1 cellular context compared by ENCODE assay signal in the genomic region with DNA sequence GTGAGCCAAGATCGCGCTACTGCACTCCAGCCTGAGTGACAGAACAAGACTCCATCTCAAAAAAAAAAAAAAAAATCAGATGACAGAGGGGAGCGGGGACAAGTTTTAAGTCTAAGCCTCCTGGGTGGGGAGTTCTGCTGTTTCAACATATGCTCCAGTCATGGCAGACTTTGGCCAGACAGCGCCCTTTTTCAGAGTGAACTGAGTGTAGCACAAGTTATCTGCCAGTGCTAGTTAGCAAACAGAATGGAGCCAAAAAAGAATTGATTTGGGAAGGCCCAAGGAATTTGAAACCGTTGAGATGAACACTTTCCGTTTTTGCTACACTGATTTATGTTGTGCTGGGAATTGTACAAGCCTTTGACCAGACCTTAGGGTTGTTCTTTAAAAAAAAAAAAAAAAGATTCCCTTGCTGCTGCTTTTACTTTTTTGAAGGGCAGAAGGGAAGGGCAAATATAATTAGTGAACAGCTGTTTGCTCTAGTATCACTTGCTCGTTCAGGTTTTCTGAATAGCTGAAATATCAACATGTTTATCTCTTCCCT.
TF ChIP-seq lines count a peak whose summit lies in the region.

No MANE protein-coding gene starts in this region.

TF ChIP-seq in HepG2, 621 proteins besides CTCF, POLR2A, EP300 and RAD21 (continued from another document):
- TF ChIP-seq, protein P1, sequence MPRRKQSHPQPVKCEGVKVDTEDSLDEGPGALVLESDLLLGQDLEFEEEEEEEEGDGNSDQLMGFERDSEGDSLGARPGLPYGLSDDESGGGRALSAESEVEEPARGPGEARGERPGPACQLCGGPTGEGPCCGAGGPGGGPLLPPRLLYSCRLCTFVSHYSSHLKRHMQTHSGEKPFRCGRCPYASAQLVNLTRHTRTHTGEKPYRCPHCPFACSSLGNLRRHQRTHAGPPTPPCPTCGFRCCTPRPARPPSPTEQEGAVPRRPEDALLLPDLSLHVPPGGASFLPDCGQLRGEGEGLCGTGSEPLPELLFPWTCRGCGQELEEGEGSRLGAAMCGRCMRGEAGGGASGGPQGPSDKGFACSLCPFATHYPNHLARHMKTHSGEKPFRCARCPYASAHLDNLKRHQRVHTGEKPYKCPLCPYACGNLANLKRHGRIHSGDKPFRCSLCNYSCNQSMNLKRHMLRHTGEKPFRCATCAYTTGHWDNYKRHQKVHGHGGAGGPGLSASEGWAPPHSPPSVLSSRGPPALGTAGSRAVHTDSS (CRISPR knock-in tag; conservative IDR thresholded peaks at IDR 0.05), result no peak
- TF ChIP-seq SMAD3 (CRISPR knock-in tag; IDR thresholded peaks at IDR 0.05) (no peak), MTA3 (CRISPR knock-in tag; IDR thresholded peaks at IDR 0.05) (no peak), ZSCAN12 (CRISPR knock-in tag; IDR thresholded peaks at IDR 0.05) (no peak), ZNF138 (CRISPR knock-in tag; IDR thresholded peaks at IDR 0.05; ENCODE audit: low read depth) (no peak), WIZ (CRISPR knock-in tag; IDR thresholded peaks at IDR 0.05) (no peak), PHF5A (CRISPR knock-in tag; IDR thresholded peaks at IDR 0.05; ENCODE audit: low read depth, unreplicated experiment) (no peak), HNRNPK (IDR thresholded peaks at IDR 0.05; ENCODE audit: low read depth, low read length, poor library complexity, severe bottlenecking) (peak; percentile 40), PHF20 (CRISPR knock-in tag; IDR thresholded peaks at IDR 0.05) (no peak), ZNF747 (CRISPR knock-in tag; IDR thresholded peaks at IDR 0.05; ENCODE audit: borderline replicate concordance) (no peak), ZNF230 (CRISPR knock-in tag; IDR thresholded peaks at IDR 0.05) (no peak), NR1H2 (CRISPR knock-in tag; IDR thresholded peaks at IDR 0.05; ENCODE audit: borderline replicate concordance, low read depth) (no peak), CBX2 (IDR thresholded peaks at IDR 0.05; ENCODE audit: low read depth, low read length) (no peak), CBX2 (CRISPR knock-in tag; IDR thresholded peaks at IDR 0.05; ENCODE audit: low read depth) (no peak), ELF4 (CRISPR knock-in tag; IDR thresholded peaks at IDR 0.05; ENCODE audit: borderline replicate concordance) (no peak), ZNF777 (CRISPR knock-in tag; IDR thresholded peaks at IDR 0.05) (no peak), FLYWCH1 (CRISPR knock-in tag; IDR thresholded peaks at IDR 0.05) (no peak), HOXA3 (CRISPR knock-in tag; IDR thresholded peaks at IDR 0.05) (0 out of 2 replicates have a peak, but pooled peaks have one; percentile 44), CBX1 (IDR thresholded peaks at IDR 0.05; ENCODE audit: low read depth) (no peak), POLR2G (IDR thresholded peaks at IDR 0.05; ENCODE audit: low read depth, low read length) (peak; percentile 26; the same call in 1 of the 2 replicates), ZNF17 (CRISPR knock-in tag; IDR thresholded peaks at IDR 0.05) (no peak), DNMT3B (CRISPR knock-in tag; conservative IDR thresholded peaks at IDR 0.05) (no peak)
- TF ChIP-seq, protein P2, sequence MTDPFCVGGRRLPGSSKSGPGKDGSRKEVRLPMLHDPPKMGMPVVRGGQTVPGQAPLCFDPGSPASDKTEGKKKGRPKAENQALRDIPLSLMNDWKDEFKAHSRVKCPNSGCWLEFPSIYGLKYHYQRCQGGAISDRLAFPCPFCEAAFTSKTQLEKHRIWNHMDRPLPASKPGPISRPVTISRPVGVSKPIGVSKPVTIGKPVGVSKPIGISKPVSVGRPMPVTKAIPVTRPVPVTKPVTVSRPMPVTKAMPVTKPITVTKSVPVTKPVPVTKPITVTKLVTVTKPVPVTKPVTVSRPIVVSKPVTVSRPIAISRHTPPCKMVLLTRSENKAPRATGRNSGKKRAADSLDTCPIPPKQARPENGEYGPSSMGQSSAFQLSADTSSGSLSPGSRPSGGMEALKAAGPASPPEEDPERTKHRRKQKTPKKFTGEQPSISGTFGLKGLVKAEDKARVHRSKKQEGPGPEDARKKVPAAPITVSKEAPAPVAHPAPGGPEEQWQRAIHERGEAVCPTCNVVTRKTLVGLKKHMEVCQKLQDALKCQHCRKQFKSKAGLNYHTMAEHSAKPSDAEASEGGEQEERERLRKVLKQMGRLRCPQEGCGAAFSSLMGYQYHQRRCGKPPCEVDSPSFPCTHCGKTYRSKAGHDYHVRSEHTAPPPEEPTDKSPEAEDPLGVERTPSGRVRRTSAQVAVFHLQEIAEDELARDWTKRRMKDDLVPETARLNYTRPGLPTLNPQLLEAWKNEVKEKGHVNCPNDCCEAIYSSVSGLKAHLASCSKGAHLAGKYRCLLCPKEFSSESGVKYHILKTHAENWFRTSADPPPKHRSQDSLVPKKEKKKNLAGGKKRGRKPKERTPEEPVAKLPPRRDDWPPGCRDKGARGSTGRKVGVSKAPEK (CRISPR knock-in tag; IDR thresholded peaks at IDR 0.05; ENCODE audit: borderline replicate concordance), result no peak
- TF ChIP-seq, protein P3, sequence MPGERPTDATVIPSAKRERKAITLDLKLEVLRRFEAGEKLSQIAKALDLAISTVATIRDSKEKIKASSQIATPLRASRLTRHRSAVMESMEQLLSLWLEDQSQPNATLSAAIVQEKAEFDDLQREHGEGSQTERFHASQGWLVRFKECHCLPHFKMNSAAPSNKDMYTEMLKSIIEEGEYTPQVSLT (CRISPR knock-in tag; IDR thresholded peaks at IDR 0.05; ENCODE audit: borderline replicate concordance, low read depth), result no peak
- TF ChIP-seq, protein P4, sequence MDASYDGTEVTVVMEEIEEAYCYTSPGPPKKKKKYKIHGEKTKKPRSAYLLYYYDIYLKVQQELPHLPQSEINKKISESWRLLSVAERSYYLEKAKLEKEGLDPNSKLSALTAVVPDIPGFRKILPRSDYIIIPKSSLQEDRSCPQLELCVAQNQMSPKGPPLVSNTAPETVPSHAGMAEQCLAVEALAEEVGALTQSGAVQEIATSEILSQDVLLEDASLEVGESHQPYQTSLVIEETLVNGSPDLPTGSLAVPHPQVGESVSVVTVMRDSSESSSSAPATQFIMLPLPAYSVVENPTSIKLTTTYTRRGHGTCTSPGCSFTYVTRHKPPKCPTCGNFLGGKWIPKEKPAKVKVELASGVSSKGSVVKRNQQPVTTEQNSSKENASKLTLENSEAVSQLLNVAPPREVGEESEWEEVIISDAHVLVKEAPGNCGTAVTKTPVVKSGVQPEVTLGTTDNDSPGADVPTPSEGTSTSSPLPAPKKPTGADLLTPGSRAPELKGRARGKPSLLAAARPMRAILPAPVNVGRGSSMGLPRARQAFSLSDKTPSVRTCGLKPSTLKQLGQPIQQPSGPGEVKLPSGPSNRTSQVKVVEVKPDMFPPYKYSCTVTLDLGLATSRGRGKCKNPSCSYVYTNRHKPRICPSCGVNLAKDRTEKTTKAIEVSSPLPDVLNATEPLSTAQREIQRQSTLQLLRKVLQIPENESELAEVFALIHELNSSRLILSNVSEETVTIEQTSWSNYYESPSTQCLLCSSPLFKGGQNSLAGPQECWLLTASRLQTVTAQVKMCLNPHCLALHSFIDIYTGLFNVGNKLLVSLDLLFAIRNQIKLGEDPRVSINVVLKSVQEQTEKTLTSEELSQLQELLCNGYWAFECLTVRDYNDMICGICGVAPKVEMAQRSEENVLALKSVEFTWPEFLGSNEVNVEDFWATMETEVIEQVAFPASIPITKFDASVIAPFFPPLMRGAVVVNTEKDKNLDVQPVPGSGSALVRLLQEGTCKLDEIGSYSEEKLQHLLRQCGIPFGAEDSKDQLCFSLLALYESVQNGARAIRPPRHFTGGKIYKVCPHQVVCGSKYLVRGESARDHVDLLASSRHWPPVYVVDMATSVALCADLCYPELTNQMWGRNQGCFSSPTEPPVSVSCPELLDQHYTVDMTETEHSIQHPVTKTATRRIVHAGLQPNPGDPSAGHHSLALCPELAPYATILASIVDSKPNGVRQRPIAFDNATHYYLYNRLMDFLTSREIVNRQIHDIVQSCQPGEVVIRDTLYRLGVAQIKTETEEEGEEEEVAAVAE (CRISPR knock-in tag; IDR thresholded peaks at IDR 0.05; ENCODE audit: borderline replicate concordance), result no peak
- TF ChIP-seq, protein P5, sequence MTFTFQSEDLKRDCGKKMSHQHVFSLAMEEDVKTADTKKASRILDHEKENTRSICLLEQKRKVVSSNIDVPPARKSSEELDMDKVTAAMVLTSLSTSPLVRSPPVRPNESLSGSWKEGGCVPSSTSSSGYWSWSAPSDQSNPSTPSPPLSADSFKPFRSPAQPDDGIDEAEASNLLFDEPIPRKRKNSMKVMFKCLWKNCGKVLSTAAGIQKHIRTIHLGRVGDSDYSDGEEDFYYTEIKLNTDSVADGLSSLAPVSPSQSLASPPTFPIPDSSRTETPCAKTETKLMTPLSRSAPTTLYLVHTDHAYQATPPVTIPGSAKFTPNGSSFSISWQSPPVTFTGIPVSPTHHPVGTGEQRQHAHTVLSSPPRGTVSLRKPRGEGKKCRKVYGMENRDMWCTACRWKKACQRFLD (CRISPR knock-in tag; IDR thresholded peaks at IDR 0.05; ENCODE audit: borderline replicate concordance), result no peak
- TF ChIP-seq, protein P6, sequence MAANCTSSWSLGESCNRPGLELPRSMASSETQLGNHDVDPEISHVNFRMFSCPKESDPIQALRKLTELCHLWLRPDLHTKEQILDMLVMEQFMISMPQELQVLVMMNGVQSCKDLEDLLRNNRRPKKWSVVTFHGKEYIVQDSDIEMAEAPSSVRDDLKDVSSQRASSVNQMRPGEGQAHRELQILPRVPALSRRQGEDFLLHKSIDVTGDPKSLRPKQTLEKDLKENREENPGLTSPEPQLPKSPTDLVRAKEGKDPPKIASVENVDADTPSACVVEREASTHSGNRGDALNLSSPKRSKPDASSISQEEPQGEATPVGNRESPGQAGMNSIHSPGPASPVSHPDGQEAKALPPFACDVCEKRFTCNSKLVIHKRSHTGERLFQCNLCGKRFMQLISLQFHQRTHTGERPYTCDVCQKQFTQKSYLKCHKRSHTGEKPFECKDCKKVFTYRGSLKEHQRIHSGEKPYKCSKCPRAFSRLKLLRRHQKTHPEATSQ (CRISPR knock-in tag; IDR thresholded peaks at IDR 0.05; ENCODE audit: borderline replicate concordance), result no peak
- TF ChIP-seq, protein P7, sequence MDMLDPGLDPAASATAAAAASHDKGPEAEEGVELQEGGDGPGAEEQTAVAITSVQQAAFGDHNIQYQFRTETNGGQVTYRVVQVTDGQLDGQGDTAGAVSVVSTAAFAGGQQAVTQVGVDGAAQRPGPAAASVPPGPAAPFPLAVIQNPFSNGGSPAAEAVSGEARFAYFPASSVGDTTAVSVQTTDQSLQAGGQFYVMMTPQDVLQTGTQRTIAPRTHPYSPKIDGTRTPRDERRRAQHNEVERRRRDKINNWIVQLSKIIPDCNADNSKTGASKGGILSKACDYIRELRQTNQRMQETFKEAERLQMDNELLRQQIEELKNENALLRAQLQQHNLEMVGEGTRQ (IDR thresholded peaks at IDR 0.05; ENCODE audit: low read depth, low read length), result no peak
- TF ChIP-seq, protein P7 (CRISPR knock-in tag; IDR thresholded peaks at IDR 0.05; ENCODE audit: borderline replicate concordance), result no peak
- TF ChIP-seq, protein P8, sequence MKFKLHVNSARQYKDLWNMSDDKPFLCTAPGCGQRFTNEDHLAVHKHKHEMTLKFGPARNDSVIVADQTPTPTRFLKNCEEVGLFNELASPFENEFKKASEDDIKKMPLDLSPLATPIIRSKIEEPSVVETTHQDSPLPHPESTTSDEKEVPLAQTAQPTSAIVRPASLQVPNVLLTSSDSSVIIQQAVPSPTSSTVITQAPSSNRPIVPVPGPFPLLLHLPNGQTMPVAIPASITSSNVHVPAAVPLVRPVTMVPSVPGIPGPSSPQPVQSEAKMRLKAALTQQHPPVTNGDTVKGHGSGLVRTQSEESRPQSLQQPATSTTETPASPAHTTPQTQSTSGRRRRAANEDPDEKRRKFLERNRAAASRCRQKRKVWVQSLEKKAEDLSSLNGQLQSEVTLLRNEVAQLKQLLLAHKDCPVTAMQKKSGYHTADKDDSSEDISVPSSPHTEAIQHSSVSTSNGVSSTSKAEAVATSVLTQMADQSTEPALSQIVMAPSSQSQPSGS (CRISPR knock-in tag; IDR thresholded peaks at IDR 0.05), result 0 out of 2 replicates have a peak, but pooled peaks have one; percentile 31
- TF ChIP-seq, protein P9, sequence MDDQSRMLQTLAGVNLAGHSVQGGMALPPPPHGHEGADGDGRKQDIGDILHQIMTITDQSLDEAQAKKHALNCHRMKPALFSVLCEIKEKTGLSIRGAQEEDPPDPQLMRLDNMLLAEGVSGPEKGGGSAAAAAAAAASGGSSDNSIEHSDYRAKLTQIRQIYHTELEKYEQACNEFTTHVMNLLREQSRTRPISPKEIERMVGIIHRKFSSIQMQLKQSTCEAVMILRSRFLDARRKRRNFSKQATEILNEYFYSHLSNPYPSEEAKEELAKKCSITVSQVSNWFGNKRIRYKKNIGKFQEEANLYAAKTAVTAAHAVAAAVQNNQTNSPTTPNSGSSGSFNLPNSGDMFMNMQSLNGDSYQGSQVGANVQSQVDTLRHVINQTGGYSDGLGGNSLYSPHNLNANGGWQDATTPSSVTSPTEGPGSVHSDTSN (CRISPR knock-in tag; IDR thresholded peaks at IDR 0.05; ENCODE audit: borderline replicate concordance), result no peak
- TF ChIP-seq, protein P10, sequence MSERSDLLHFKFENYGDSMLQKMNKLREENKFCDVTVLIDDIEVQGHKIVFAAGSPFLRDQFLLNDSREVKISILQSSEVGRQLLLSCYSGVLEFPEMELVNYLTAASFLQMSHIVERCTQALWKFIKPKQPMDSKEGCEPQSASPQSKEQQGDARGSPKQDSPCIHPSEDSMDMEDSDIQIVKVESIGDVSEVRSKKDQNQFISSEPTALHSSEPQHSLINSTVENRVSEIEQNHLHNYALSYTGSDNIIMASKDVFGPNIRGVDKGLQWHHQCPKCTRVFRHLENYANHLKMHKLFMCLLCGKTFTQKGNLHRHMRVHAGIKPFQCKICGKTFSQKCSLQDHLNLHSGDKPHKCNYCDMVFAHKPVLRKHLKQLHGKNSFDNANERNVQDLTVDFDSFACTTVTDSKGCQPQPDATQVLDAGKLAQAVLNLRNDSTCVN (CRISPR knock-in tag; IDR thresholded peaks at IDR 0.05; ENCODE audit: borderline replicate concordance), result 0 out of 2 replicates have a peak, but pooled peaks have one; percentile 26
- TF ChIP-seq, protein P11, sequence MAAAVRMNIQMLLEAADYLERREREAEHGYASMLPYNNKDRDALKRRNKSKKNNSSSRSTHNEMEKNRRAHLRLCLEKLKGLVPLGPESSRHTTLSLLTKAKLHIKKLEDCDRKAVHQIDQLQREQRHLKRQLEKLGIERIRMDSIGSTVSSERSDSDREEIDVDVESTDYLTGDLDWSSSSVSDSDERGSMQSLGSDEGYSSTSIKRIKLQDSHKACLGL (CRISPR knock-in tag; IDR thresholded peaks at IDR 0.05), result no peak
